In the genomic region with DNA sequence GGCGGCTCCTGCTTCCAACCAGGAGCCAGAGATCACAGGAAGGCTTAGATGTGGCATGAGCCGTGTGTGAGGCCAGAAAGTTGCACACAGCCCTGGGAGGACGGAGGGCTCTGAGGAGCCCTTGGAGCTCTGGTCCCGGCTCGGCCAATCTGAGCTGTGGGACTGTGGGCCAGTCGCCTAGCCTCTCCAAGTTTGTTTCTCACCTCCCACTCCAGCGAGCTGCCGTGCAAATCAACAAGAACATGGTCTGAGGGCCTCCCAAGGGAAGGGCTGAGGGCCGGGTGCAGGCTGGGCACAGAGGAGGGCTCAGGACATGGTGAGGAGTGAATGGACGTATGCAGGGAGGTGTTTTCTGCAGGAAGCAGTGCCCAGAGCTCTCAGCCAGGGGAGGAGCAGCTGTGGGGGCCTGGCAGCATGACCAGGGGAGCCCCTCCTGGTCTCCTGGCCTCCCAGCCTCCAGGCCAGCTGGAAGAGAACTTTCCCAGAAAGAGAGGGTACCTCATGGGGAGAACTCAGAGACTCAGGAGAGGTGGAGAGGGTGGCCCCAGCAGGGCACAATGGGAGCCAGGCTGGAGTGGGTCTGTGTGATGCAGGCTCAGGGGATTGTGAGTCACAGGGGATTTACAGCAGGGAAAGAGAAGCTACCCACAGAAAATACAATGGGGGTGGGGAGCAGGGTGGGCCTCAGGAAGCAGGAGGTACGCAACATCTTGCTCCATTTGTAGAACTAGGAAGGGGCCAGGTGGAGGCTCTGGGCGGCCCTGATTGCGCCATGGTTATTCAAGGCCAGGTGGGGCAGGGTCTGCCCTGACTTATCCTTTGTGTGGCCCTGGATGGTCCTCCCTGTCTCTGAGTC, we compare ENCODE assay signal across 1 cellular context.
TF ChIP-seq lines count a peak whose summit lies in the region.

No MANE protein-coding gene starts in this region.

TF ChIP-seq in IMR-90, 13 proteins besides CTCF, POLR2A, EP300 and RAD21 (continued from another document):
- TF ChIP-seq USF2 (IDR thresholded peaks at IDR 0.05; ENCODE audit: low read depth, low read length): no peak
- no peak for TF ChIP-seq ELK1 (IDR thresholded peaks at IDR 0.05; ENCODE audit: borderline replicate concordance, low read depth, low read length)
- TF ChIP-seq RCOR1 (IDR thresholded peaks at IDR 0.05; ENCODE audit: insufficient replicate concordance, low read length): no peak
- TF ChIP-seq BHLHE40 (IDR thresholded peaks at IDR 0.05; ENCODE audit: low read depth, low read length): no peak
- TF ChIP-seq MAZ (IDR thresholded peaks at IDR 0.05; ENCODE audit: borderline replicate concordance, low read depth, low read length): no peak
- no peak for TF ChIP-seq MXI1 (IDR thresholded peaks at IDR 0.05; ENCODE audit: borderline replicate concordance, low read depth, low read length)
- no peak for TF ChIP-seq MAFK (IDR thresholded peaks at IDR 0.05; ENCODE audit: low read depth, low read length)
- no peak for TF ChIP-seq SMC3 (IDR thresholded peaks at IDR 0.05; ENCODE audit: low read depth, low read length)
- no peak for TF ChIP-seq CHD1 (IDR thresholded peaks at IDR 0.05; ENCODE audit: low read depth, low read length)
- TF ChIP-seq FOS (IDR thresholded peaks at IDR 0.05; ENCODE audit: low read depth, low read length): no peak
- TF ChIP-seq RFX5 (IDR thresholded peaks at IDR 0.05; ENCODE audit: low read depth, low read length): no peak
- no peak for TF ChIP-seq NFE2L2 (IDR thresholded peaks at IDR 0.05; ENCODE audit: low read depth, low read length)
